10 cellular contexts compared by ENCODE assay signal in genomic region chr7:97005764-97006145, GRCh38. TPM values are rescaled to one million over a fixed set of nuclear protein-coding genes. Genes with fewer than 3 reads are reported as not detected.
DNase-seq lines count a peak whose midpoint lies in the region; TF ChIP-seq lines count a peak whose summit lies in the region.
"Had no signal": no experiment of that assay in that cellular context is flagged by ENCODE, and none has a peak within 500 bp of the region (broad histone marks: within the 10 kb centered on the region; RNA-seq: fewer than 3 reads in every experiment).

No MANE protein-coding gene starts in this region.

- TF ChIP-seq CTCF in Caco-2 (IDR thresholded peaks at IDR 0.05; ENCODE audit: insufficient read depth in 1 of 2, low read depth in 1 of 2, low read length in 1 of 2, severe bottlenecking in 1 of 2, unreplicated experiment in 1 of 2) (no peak), osteoblast (IDR thresholded peaks at IDR 0.05; ENCODE audit: extremely low read depth, low read depth, low read length) (no peak)

- intact Hi-C loops in Caco-2 (cut with micrococcal nuclease; ENCODE audit: unreplicated experiment): no loop called here

- DNase-seq in Caco-2 (no peak), osteoblast (ENCODE audit: insufficient read length, low spot score, missing footprints) (no peak), AG20443 (ENCODE audit: low spot score) (no peak), NCI-H146 treated with DMSO at 0.1 percent for 48 hours (lab: John Stamatoyannopoulos, UW; ENCODE audit: unreplicated experiment) (no peak), NCI-H526 treated with DMSO at 0.1 percent for 48 hours (lab: John Stamatoyannopoulos, UW) (no peak), cortex of kidney (lab: John Stamatoyannopoulos, UW) (no peak)

- H3K9me3 ChIP-seq in Caco-2 (no peaks in the 10 kb centered on the region), HUES48 (ENCODE audit: control insufficient read depth, insufficient read depth, low read length) (no peaks in the 10 kb centered on the region), ectodermal cell (ENCODE audit: control insufficient read depth, low read length) (no peaks in the 10 kb centered on the region), osteoblast (ENCODE audit: low read depth, low read length) (no peaks in the 10 kb centered on the region)
- H3K9me3 ChIP-seq: uterus had no signal

- POLR2A ChIA-PET in Caco-2 (lab: Charles Lee): interaction anchor here (0.5 to 1.0 kb wide), 3 partner anchors 10 to 448 kb away, joined by 3 to 8 read pairs (median 4); no protein-coding TSS in a partner anchor

- H3K4me3 ChIP-seq in Caco-2 (ENCODE audit: low read depth, low read length) (peak overlapping the region; percentile 80), HUES48 (ENCODE audit: low read depth, low read length) (peak overlapping the region; percentile 63), ectodermal cell (ENCODE audit: insufficient read depth, low read depth, low read length) (peak overlapping the region; percentile 22), osteoblast (ENCODE audit: insufficient read depth, low read length) (peak overlapping the region; percentile 74)

- H2AFZ ChIP-seq in osteoblast (ENCODE audit: low read length): no peak overlapping the region

- 0 to 1% methylated on average over 19 of the region's 20 CpGs for WGBS in ectodermal cell, 2 experiments

- peak overlapping the region; percentile 66 for H3K27ac Mint-ChIP-seq in Caco-2 (ENCODE audit: unreplicated experiment)

- peak overlapping the region; percentile 89 for H3K4me2 ChIP-seq in osteoblast (ENCODE audit: insufficient read depth, low read length)

- H3K9me3 Mint-ChIP-seq in Caco-2 (ENCODE audit: unreplicated experiment): no peaks in the 10 kb centered on the region

- H3K27me3 Mint-ChIP-seq in Caco-2 (ENCODE audit: insufficient read depth, unreplicated experiment): no peaks in the 10 kb centered on the region

- H4K20me1 ChIP-seq in osteoblast (ENCODE audit: insufficient read depth, low read length): no peaks in the 10 kb centered on the region

- BruUV-seq in Caco-2 (replicated peaks; lab: Mats Ljungman, UMichigan): no TSS peak

- H3K27ac ChIP-seq in HUES48 (ENCODE audit: low read depth, low read length) (no peak overlapping the region), ectodermal cell (ENCODE audit: insufficient read depth, low read depth, low read length, poor library complexity, severe bottlenecking) (no peak overlapping the region), osteoblast (ENCODE audit: low read depth, low read length) (no peak overlapping the region)
- H3K27ac ChIP-seq: uterus had no signal

- peak overlapping the region; percentile 86 for H3K4me3 Mint-ChIP-seq in Caco-2 (ENCODE audit: unreplicated experiment)

- H3K36me3 ChIP-seq in Caco-2 (ENCODE audit: control insufficient read depth, insufficient read depth, low read length): no peaks in the 10 kb centered on the region
- no peaks in the 10 kb centered on the region for H3K36me3 ChIP-seq in HUES48 (ENCODE audit: control insufficient read depth, insufficient read depth, low read length)
- no peaks in the 10 kb centered on the region for H3K36me3 ChIP-seq in ectodermal cell (ENCODE audit: control insufficient read depth, insufficient read depth, low read length)
- no peaks in the 10 kb centered on the region for H3K36me3 ChIP-seq in osteoblast (ENCODE audit: insufficient read depth, low read length)
- H3K36me3 ChIP-seq: uterus had no signal

- H3K9ac ChIP-seq in HUES48 (ENCODE audit: low read depth, low read length): no peak overlapping the region

- CTCF ChIA-PET in Caco-2 (lab: Charles Lee): interaction anchor here (1.8 to 4.0 kb wide), 2 partner anchors 11 to 22 kb away, joined by 8 to 13 read pairs; no protein-coding TSS in a partner anchor

- peaks cover 6% of the 10 kb centered on the region; the same call in 1 of the 2 replicates for H3K4me1 ChIP-seq in Caco-2
- peaks cover 33% of the 10 kb centered on the region for H3K4me1 ChIP-seq in HUES48 (ENCODE audit: control insufficient read depth, insufficient read depth, low read length)
- peaks cover 10% of the 10 kb centered on the region for H3K4me1 ChIP-seq in ectodermal cell (ENCODE audit: control insufficient read depth, insufficient read depth, low read length)
- peaks cover 10% of the 10 kb centered on the region for H3K4me1 ChIP-seq in osteoblast (ENCODE audit: insufficient read depth, low read length)

- H3K36me3 Mint-ChIP-seq in Caco-2 (ENCODE audit: insufficient read depth, unreplicated experiment): no peaks in the 10 kb centered on the region

- H3K4me1 Mint-ChIP-seq in Caco-2 (ENCODE audit: low read depth, unreplicated experiment): no peaks in the 10 kb centered on the region

- H3K79me2 ChIP-seq in osteoblast (ENCODE audit: insufficient read depth, low read length): peaks cover 5% of the 10 kb centered on the region

- H3K27me3 ChIP-seq in Caco-2 (replicated peaks; ENCODE audit: control insufficient read depth, insufficient read depth, low read length) (no peaks in the 10 kb centered on the region), HUES48 (ENCODE audit: control insufficient read depth, insufficient read depth, low read length) (peaks cover 95% of the 10 kb centered on the region), ectodermal cell (ENCODE audit: control insufficient read depth, insufficient read depth, low read length, poor library complexity, severe bottlenecking) (peaks cover 100% of the 10 kb centered on the region), osteoblast (ENCODE audit: insufficient read depth, low read length) (no peaks in the 10 kb centered on the region)

RNA-seq across cellular contexts. Expression of gene DLX6, which starts 0.4 kb away (rescaled TPM):
- total RNA-seq in Caco-2 (2022) (3.5 and 3.9 TPM in 2 replicates), osteoblast (1.1 and 2.1 TPM in 2 replicates)
- 0.46 TPM for polyA plus RNA-seq in ectodermal cell (2013, experiment 1 of 4)
- 0.20 TPM for polyA plus RNA-seq in ectodermal cell (2013, experiment 2 of 4)
- polyA plus RNA-seq in ectodermal cell (2013, experiment 3 of 4): 0.48 TPM
- polyA plus RNA-seq in ectodermal cell (2013, experiment 4 of 4): 0.20 TPM
- total RNA-seq: mononuclear cell had no signal

RNA-seq across cellular contexts. Expression of gene DLX5, which starts 18.9 kb away (rescaled TPM):
- total RNA-seq in Caco-2 (2022): 0.30 TPM in 1 of 2 replicates, not detected in the other
- polyA plus RNA-seq in ectodermal cell (2013, experiment 1 of 4): 0.74 TPM
- 0.75 TPM for polyA plus RNA-seq in ectodermal cell (2013, experiment 2 of 4)
- polyA plus RNA-seq in ectodermal cell (2013, experiment 3 of 4): 0.96 TPM
- polyA plus RNA-seq in ectodermal cell (2013, experiment 4 of 4): 1.1 TPM
- total RNA-seq in osteoblast: 2.5 and 3.2 TPM in 2 replicates
- total RNA-seq: mononuclear cell had no signal

Comparison
In these comparisons a context has a peak if more than half of its experiments do, and no peak if none do; other contexts are left out.
1. H3K4me3 ChIP-seq: peak in every context shown above with its lines; median percentile 80 in Caco-2; 74 in osteoblast; 63 in HUES48; 22 in ectodermal cell.